1 cellular context compared by ENCODE assay signal in genomic region chr9:114174876-114175771, GRCh38.
A peak's percentile ranks its signal among the peaks of the same experiment; 100 is the strongest.
TF ChIP-seq lines count a peak whose summit lies in the region.

No MANE protein-coding gene starts in this region.

TF ChIP-seq in HepG2, 621 proteins besides CTCF, POLR2A, EP300 and RAD21 (continued from another document and continues in another):
- TF ChIP-seq ZSCAN5A (CRISPR knock-in tag; IDR thresholded peaks at IDR 0.05; ENCODE audit: borderline replicate concordance) (0 out of 2 replicates have a peak, but pooled peaks have one; percentile 50), NFYC (CRISPR knock-in tag; IDR thresholded peaks at IDR 0.05) (peak; percentile 59), ZNF44 (CRISPR knock-in tag; IDR thresholded peaks at IDR 0.05) (0 out of 2 replicates have a peak, but pooled peaks have one; percentile 32), ZNF232 (CRISPR knock-in tag; IDR thresholded peaks at IDR 0.05; ENCODE audit: borderline replicate concordance) (peak; percentile 59; the same call in 1 of the 2 replicates), ZNF574 (CRISPR knock-in tag; IDR thresholded peaks at IDR 0.05) (0 out of 2 replicates have a peak, but pooled peaks have one; percentile 34), PRDM10 (CRISPR knock-in tag; IDR thresholded peaks at IDR 0.05; ENCODE audit: low read depth) (peak; percentile 82), ZNF337 (CRISPR knock-in tag; IDR thresholded peaks at IDR 0.05; ENCODE audit: borderline replicate concordance, low read depth) (no peak), MEIS2 (CRISPR knock-in tag; IDR thresholded peaks at IDR 0.05) (peak; percentile 60), PAWR (CRISPR knock-in tag; IDR thresholded peaks at IDR 0.05; ENCODE audit: borderline replicate concordance) (no peak), ZBTB10 (CRISPR knock-in tag; IDR thresholded peaks at IDR 0.05; ENCODE audit: borderline replicate concordance) (peak; percentile 88; the same call in 1 of the 2 replicates), ZFP36 (IDR thresholded peaks at IDR 0.05; ENCODE audit: borderline replicate concordance, low read depth, low read length, partially characterized antibody) (no peak), NR0B2 (CRISPR knock-in tag; IDR thresholded peaks at IDR 0.05) (no peak; the same call in 1 of the 2 replicates), ARID3A (IDR thresholded peaks at IDR 0.05; ENCODE audit: low read depth, low read length) (no peak), EHMT2 (IDR thresholded peaks at IDR 0.05; ENCODE audit: borderline replicate concordance, low read depth, low read length) (no peak), ZNF766 (CRISPR knock-in tag; IDR thresholded peaks at IDR 0.05; ENCODE audit: borderline replicate concordance) (peak; percentile 60; the same call in 1 of the 2 replicates), SNRNP70 (IDR thresholded peaks at IDR 0.05; ENCODE audit: low read depth, low read length) (no peak), RBAK (CRISPR knock-in tag; IDR thresholded peaks at IDR 0.05) (0 out of 2 replicates have a peak, but pooled peaks have one; percentile 0), ZNF225 (CRISPR knock-in tag; IDR thresholded peaks at IDR 0.05) (no peak), PHF8 (CRISPR knock-in tag; IDR thresholded peaks at IDR 0.05) (peak; percentile 59), SIN3B (IDR thresholded peaks at IDR 0.05; ENCODE audit: low read length) (no peak), NFIB (CRISPR knock-in tag; IDR thresholded peaks at IDR 0.05; ENCODE audit: borderline replicate concordance) (no peak), ZNF383 (CRISPR knock-in tag; IDR thresholded peaks at IDR 0.05; ENCODE audit: borderline replicate concordance) (no peak), STAG1 (CRISPR knock-in tag; IDR thresholded peaks at IDR 0.05) (peak; percentile 32), TRAFD1 (CRISPR knock-in tag; IDR thresholded peaks at IDR 0.05; ENCODE audit: borderline replicate concordance) (no peak), ZNF292 (CRISPR knock-in tag; IDR thresholded peaks at IDR 0.05; ENCODE audit: borderline replicate concordance, low read depth) (no peak; the same call in none of the 2 replicates), GFI1 (CRISPR knock-in tag; IDR thresholded peaks at IDR 0.05; ENCODE audit: borderline replicate concordance) (0 out of 2 replicates have a peak, but pooled peaks have one; percentile 11), PCBP2 (optimal IDR thresholded peaks at IDR 0.05; ENCODE audit: low read depth, low read length, poor library complexity, severe bottlenecking) (no peak), MAX (IDR thresholded peaks at IDR 0.05) (peak; percentile 66; the same call in 1 of the 2 replicates), SALL1 (CRISPR knock-in tag; IDR thresholded peaks at IDR 0.05) (no peak; the same call in none of the 2 replicates), DPF2 (CRISPR knock-in tag; IDR thresholded peaks at IDR 0.05; ENCODE audit: borderline replicate concordance, low read depth) (peak; percentile 51; the same call in 1 of the 2 replicates), ZFP41 (CRISPR knock-in tag; IDR thresholded peaks at IDR 0.05; ENCODE audit: borderline replicate concordance) (no peak), KLF9 (CRISPR knock-in tag; IDR thresholded peaks at IDR 0.05; ENCODE audit: low read depth) (0 out of 2 replicates have a peak, but pooled peaks have one; percentile 38), REST (IDR thresholded peaks at IDR 0.05; ENCODE audit: borderline replicate concordance in 1 of 2, low read depth in 1 of 2, low read length in 2 of 2) (peak in 1 of 2 experiments; percentile 46; a peak in 1 of 4 replicates), SYNCRIP (IDR thresholded peaks at IDR 0.05; ENCODE audit: insufficient read depth, low read depth, low read length) (no peak), ZNF446 (CRISPR knock-in tag; IDR thresholded peaks at IDR 0.05) (no peak), ZFP37 (CRISPR knock-in tag; IDR thresholded peaks at IDR 0.05; ENCODE audit: borderline replicate concordance) (0 out of 2 replicates have a peak, but pooled peaks have one; percentile 51), NKX3-1 (CRISPR knock-in tag; IDR thresholded peaks at IDR 0.05) (no peak)
